8 cellular contexts compared by ENCODE assay signal in the genomic region with DNA sequence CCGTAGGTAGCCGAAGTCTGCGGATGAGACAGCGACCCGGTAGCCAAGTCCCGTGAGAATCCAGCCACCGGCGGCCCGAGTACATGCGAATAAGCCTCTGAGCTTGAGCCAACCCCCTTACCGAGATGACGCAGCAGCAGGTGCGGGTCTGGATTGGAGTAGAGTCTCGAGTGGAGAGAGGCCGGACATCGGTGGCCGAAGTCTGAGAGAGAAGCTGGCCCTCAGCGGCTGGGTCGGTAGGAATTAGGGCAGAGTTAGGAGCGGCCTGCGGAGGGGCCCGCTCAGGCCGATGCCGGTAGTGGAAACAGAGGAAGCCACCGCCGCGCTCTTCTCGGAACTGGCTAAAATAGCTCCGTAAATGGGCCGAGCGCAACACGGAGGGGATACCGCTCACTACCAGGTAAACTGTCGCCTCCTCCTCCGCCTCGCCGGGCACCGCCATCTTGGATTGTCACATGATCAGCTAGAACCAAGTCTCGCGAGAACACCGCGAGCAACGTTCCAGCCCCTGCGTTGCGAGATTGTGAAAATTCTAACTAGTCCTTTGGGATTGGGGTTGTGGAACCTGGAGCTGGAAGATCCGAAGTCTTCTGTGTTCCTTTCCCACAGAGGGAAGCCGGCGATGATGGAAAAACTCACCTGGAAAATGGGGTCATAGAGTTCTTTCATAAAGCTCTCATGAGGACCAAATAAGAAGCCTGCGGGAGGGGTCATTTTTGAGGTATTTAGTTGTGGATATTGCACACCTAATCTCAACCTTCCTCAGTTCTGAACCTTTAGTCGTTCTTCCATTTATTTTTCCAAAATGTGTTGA. TPM values are rescaled to one million over a fixed set of nuclear protein-coding genes. Genes with fewer than 3 reads are reported as not detected.
DNase-seq lines count a peak whose midpoint lies in the region; ATAC-seq and TF ChIP-seq lines count a peak whose summit lies in the region.

A gene with protein sequence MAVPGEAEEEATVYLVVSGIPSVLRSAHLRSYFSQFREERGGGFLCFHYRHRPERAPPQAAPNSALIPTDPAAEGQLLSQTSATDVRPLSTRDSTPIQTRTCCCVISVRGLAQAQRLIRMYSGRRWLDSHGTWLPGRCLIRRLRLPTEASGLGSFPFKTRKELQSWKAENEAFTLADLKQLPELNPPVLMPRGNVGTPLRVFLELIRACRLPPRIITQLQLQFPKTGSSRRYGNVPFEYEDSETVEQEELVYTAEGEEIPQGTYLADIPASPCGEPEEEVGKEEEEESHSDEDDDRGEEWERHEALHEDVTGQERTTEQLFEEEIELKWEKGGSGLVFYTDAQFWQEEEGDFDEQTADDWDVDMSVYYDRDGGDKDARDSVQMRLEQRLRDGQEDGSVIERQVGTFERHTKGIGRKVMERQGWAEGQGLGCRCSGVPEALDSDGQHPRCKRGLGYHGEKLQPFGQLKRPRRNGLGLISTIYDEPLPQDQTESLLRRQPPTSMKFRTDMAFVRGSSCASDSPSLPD (minus strand): TSS at position 467 of the 814 bp plus-strand sequence. CDS start 25 bp downstream, at position 442.

- H3K4me1 ChIP-seq in SK-N-SH (ENCODE audit: control insufficient read depth in 1 of 2, insufficient read depth in 2 of 2, low read depth in 1 of 2, low read length in 1 of 2) (peaks cover 4 to 9% of the 10 kb centered on the region in 2 experiments; a peak in 3 of 4 replicates), gastroesophageal sphincter (peaks cover 6 to 28% (median 10%) of the 10 kb centered on the region in 3 donors), neuron (ENCODE audit: insufficient read depth, low read length) (peaks cover 14% of the 10 kb centered on the region), stomach smooth muscle (ENCODE audit: control insufficient read depth, insufficient read depth, low read length) (peaks cover 21% of the 10 kb centered on the region)

- under 1% methylated on average over 31 of the region's 50 CpGs for WGBS in SK-N-SH (ENCODE audit: low lambda C conversion rate)
- 1 to 2% methylated on average over 7 to 16 of the region's 50 CpGs for WGBS in gastroesophageal sphincter (ENCODE audit: low coverage in 1 of 2), 2 donors

- TF ChIP-seq RAD21 in SK-N-SH (IDR thresholded peaks at IDR 0.05; ENCODE audit: low read length): no peak

- H2AFZ ChIP-seq in SK-N-SH (ENCODE audit: low read depth): peak within 1 kb of the TSS; percentile 100
- peak within 1 kb of the TSS; percentile 97 for H2AFZ ChIP-seq in neuron (ENCODE audit: low read depth, low read length)

- H3K36me3 ChIP-seq in SK-N-SH (replicated peaks in 1 of 2; ENCODE audit: control insufficient read depth in 1 of 2, insufficient read depth in 2 of 2, low read length in 1 of 2) (peaks cover 11 to 14% of the 10 kb centered on the region in 2 experiments), gastroesophageal sphincter (peaks cover 0 to 37% of the 10 kb centered on the region in 2 donors), neuron (ENCODE audit: insufficient read depth, low read length) (peaks cover 12% of the 10 kb centered on the region), stomach smooth muscle (ENCODE audit: control insufficient read depth in 2 of 2, insufficient read depth in 2 of 2, low read length in 2 of 2) (peaks cover 11 to 13% of the 10 kb centered on the region in 2 donors)

- CTCF ChIA-PET in SK-N-SH (lab: Yijun Ruan, JAX): interaction anchor here (0.6 to 2.3 kb wide), 8 partner anchors 11 to 98 kb away, joined by 3 to 7 read pairs (median 3); a partner anchor contains a TSS

- H3K79me2 ChIP-seq in SK-N-SH (ENCODE audit: insufficient read depth): peaks cover 29% of the 10 kb centered on the region

- peak within 1 kb of the TSS; percentile 68 to 80 for H3K27ac ChIP-seq in SK-N-SH (ENCODE audit: low read depth in 2 of 2, low read length in 1 of 2)
- H3K27ac ChIP-seq in gastroesophageal sphincter: peak within 1 kb of the TSS; percentile 79 to 86 (median 84)
- peak within 1 kb of the TSS; percentile 87 for H3K27ac ChIP-seq in stomach smooth muscle (ENCODE audit: low read length)

- H3K4me2 ChIP-seq in SK-N-SH: peak within 1 kb of the TSS; percentile 92

- TF ChIP-seq CTCF in SK-N-SH (IDR thresholded peaks at IDR 0.05) (no peak), gastroesophageal sphincter (IDR thresholded peaks at IDR 0.05) (no peak)

- H4K20me1 ChIP-seq in SK-N-SH (ENCODE audit: insufficient read depth): no peaks in the 10 kb centered on the region

- H3K4me3 ChIP-seq in SK-N-SH (ENCODE audit: low read depth in 2 of 2, low read length in 1 of 2): peak within 1 kb of the TSS; percentile 84 to 97
- H3K4me3 ChIP-seq in gastroesophageal sphincter: peak within 1 kb of the TSS; percentile 83 to 86
- H3K4me3 ChIP-seq in neuron (ENCODE audit: low read length): peak within 1 kb of the TSS; percentile 93
- H3K4me3 ChIP-seq in stomach smooth muscle (ENCODE audit: low read length in 2 of 2): peak within 1 kb of the TSS; percentile 93 to 99

- no peaks in the 10 kb centered on the region for H3K9me3 ChIP-seq in SK-N-SH
- no peaks in the 10 kb centered on the region for H3K9me3 ChIP-seq in gastroesophageal sphincter
- H3K9me3 ChIP-seq in neuron (ENCODE audit: low read length): no peaks in the 10 kb centered on the region
- no peaks in the 10 kb centered on the region for H3K9me3 ChIP-seq in stomach smooth muscle (ENCODE audit: control insufficient read depth in 2 of 2, low read length in 2 of 2)

- TF ChIP-seq EP300 in SK-N-SH (IDR thresholded peaks at IDR 0.05; ENCODE audit: borderline replicate concordance in 1 of 2, low read depth in 1 of 2, low read length in 1 of 2) (no peak), gastroesophageal sphincter (IDR thresholded peaks at IDR 0.05) (no peak)

- no peaks in the 10 kb centered on the region for H3F3A ChIP-seq in SK-N-SH (replicated peaks; ENCODE audit: insufficient read depth)

- POLR2A ChIA-PET in SK-N-SH (lab: Yijun Ruan, JAX): interaction anchor here (0.6 to 1.8 kb wide), 6 partner anchors 10 to 400 kb away, joined by 3 to 17 read pairs (median 6); a partner anchor contains a TSS

- no peaks in the 10 kb centered on the region for H3K9me2 ChIP-seq in SK-N-SH

- H3K27me3 ChIP-seq in SK-N-SH (ENCODE audit: insufficient read depth) (no peaks in the 10 kb centered on the region), gastroesophageal sphincter (no peaks in the 10 kb centered on the region), neuron (ENCODE audit: insufficient read depth, low read length) (no peaks in the 10 kb centered on the region), stomach smooth muscle (ENCODE audit: control insufficient read depth in 1 of 2, insufficient read depth in 2 of 2, low read length in 2 of 2) (no peaks in the 10 kb centered on the region)

- DNase-seq in DMS114 treated with DMSO at 0.1 percent for 48 hours (lab: John Stamatoyannopoulos, UW; ENCODE audit: unreplicated experiment) (peak; percentile 83), H4 (ENCODE audit: low spot score) (peak; percentile 87), NAMALWA (ENCODE audit: low spot score) (peak; percentile 93), SK-N-SH (peak; percentile 90)
- peak; percentile 87 for DNase-seq in activated naive CD4-positive, alpha-beta T cell treated with anti-CD3 and anti-CD28 coated beads, Interleukin-2, amount 50 U/mL, for 16 hours

- H3K9ac ChIP-seq in SK-N-SH (peak within 1 kb of the TSS; percentile 93), stomach smooth muscle (ENCODE audit: low read length in 2 of 2) (peak within 1 kb of the TSS; percentile 92 to 96)

- ATAC-seq in gastroesophageal sphincter: peak; percentile 91

- TF ChIP-seq POLR2A in gastroesophageal sphincter (IDR thresholded peaks at IDR 0.05): peak; percentile 35 to 39

TF ChIP-seq in SK-N-SH, 30 proteins besides CTCF, POLR2A, EP300 and RAD21 (continues in another document):
- TF ChIP-seq, protein P1, sequence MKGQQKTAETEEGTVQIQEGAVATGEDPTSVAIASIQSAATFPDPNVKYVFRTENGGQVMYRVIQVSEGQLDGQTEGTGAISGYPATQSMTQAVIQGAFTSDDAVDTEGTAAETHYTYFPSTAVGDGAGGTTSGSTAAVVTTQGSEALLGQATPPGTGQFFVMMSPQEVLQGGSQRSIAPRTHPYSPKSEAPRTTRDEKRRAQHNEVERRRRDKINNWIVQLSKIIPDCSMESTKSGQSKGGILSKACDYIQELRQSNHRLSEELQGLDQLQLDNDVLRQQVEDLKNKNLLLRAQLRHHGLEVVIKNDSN (IDR thresholded peaks at IDR 0.05; ENCODE audit: borderline replicate concordance, low read depth): peak; percentile 98
- peak; percentile 96 for TF ChIP-seq POLR2AphosphoS5 (IDR thresholded peaks at IDR 0.05; ENCODE audit: low read depth, low read length)
- TF ChIP-seq NRF1 (IDR thresholded peaks at IDR 0.05; ENCODE audit: low read depth, low read length): no peak
- TF ChIP-seq MEF2A (IDR thresholded peaks at IDR 0.05; ENCODE audit: borderline replicate concordance, low read depth): no peak
- peak; percentile 42; the same call in 1 of the 2 replicates for TF ChIP-seq GABPA (IDR thresholded peaks at IDR 0.05; ENCODE audit: low read depth)
- TF ChIP-seq CHD2 (IDR thresholded peaks at IDR 0.05; ENCODE audit: low read length, partially characterized antibody): peak; percentile 100
- no peak for TF ChIP-seq FOXM1 (IDR thresholded peaks at IDR 0.05; ENCODE audit: low read depth)
- no peak for TF ChIP-seq RCOR1 (IDR thresholded peaks at IDR 0.05; ENCODE audit: low read length)
- TF ChIP-seq YY1 (IDR thresholded peaks at IDR 0.05; ENCODE audit: low read depth): peak; percentile 98

RNA-seq across cellular contexts. Expression of the gene that starts here (rescaled TPM):
- total RNA-seq in H4 (2014; rRNA removed; shearing (Covaris generic)): 5.1 and 15.9 TPM in 2 replicates
- 9.1 and 11.1 TPM in 2 replicates for polyA plus RNA-seq in SK-N-SH (2012; rRNA removed)
- 6.8 and 7.1 TPM in 2 replicates for polyA plus RNA-seq in SK-N-SH (2012; cell fraction: cytosol; rRNA removed)
- polyA plus RNA-seq in SK-N-SH (2012; cell fraction: nucleus; rRNA removed): 19.0 and 21.5 TPM in 2 replicates
- total RNA-seq in gastroesophageal sphincter: 10 to 100 TPM in 3 of 4 donors, 1 to 10 TPM in 1; 5.1 to 21.6 (median 14.4) TPM

Comparison
In these comparisons a context has a peak if more than half of its experiments do, and no peak if none do; other contexts are left out.
1. Peak in every context shown above with its lines: DNase-seq, ATAC-seq, H3K4me3 ChIP-seq and H3K27ac ChIP-seq.